Comparison of ENCODE assay signal across 16 cellular contexts in the genomic region with DNA sequence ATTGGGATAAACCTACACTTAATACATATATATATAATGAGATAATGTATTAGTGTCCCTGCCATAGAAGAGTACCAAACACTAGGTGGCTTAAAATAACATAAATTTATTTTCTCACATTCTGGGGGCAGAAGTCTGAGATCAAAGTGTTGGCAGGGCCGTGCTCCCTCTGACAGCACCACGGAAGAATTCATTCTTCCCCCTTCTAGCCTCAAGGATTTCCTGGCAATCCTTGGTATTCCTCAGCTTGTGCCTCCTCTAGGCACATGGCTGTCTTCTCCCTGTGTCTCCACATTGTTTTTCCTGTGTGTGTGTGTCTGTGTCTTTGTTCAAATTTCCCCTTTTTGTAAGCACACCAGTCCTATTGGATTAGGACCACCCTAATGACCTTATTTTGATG.
DNase-seq lines count a peak whose midpoint lies in the region; ATAC-seq and TF ChIP-seq lines count a peak whose summit lies in the region.
"Had no signal": no experiment of that assay in that cellular context is flagged by ENCODE, and none has a peak within 500 bp of the region (broad histone marks: within the 10 kb centered on the region; RNA-seq: fewer than 3 reads in every experiment).

No MANE protein-coding gene starts in this region.

- H3K27ac ChIP-seq in SJSA1: peak overlapping the region; percentile 44
- H3K27ac ChIP-seq in smooth muscle cell (ENCODE audit: low read depth): no peak overlapping the region
- H3K27ac ChIP-seq in upper lobe of left lung: no peak overlapping the region
- H3K27ac ChIP-seq: 22Rv1, A549, BLaER1 had no signal

- ATAC-seq in upper lobe of left lung (ENCODE audit: low FRiP score in 2 of 2): no peak
- ATAC-seq: A549, GM12878 had no signal

- H3K9me3 ChIP-seq in SJSA1 (replicated peaks): no peaks in the 10 kb centered on the region
- no peaks in the 10 kb centered on the region for H3K9me3 ChIP-seq in smooth muscle cell (replicated peaks; ENCODE audit: low read depth)
- no peaks in the 10 kb centered on the region for H3K9me3 ChIP-seq in upper lobe of left lung
- H3K9me3 ChIP-seq in Caco-2: no peaks in the 10 kb centered on the region
- H3K9me3 ChIP-seq: A549, HAP-1 had no signal

- H3K4me1 Mint-ChIP-seq in Caco-2 (ENCODE audit: low read depth, unreplicated experiment): no peaks in the 10 kb centered on the region
- H3K4me1 Mint-ChIP-seq: CD14-positive monocyte had no signal

- WGBS in smooth muscle cell (ENCODE audit: low lambda C conversion rate): 23% methylated on average over 2 of the region's 2 CpGs
- WGBS in upper lobe of left lung, 2 donors: 38 to 45% methylated on average over 2 of the region's 2 CpGs

- TF ChIP-seq EP300 in upper lobe of left lung (IDR thresholded peaks at IDR 0.05): no peak

- H2AFZ ChIP-seq in smooth muscle cell (ENCODE audit: low read depth): no peak overlapping the region

- peak; percentile 3 for DNase-seq in ELF-1 (ENCODE audit: low read depth, low spot score)
- peak; percentile 48 to 64 for DNase-seq in SJSA1 (ENCODE audit: low read depth in 1 of 2, low spot score in 2 of 2)
- DNase-seq in foreskin melanocyte: peak; percentile 14
- no peak for DNase-seq in smooth muscle cell (lab: John Stamatoyannopoulos, UW; ENCODE audit: unreplicated experiment)
- no peak for DNase-seq in upper lobe of left lung
- DNase-seq in Caco-2: no peak
- no peak for DNase-seq in GOT3 (lab: John Stamatoyannopoulos, UW)
- DNase-seq: Calu3; CD4-positive, alpha-beta memory T cell; DMS79 treated with DMSO at 0.1 percent for 48 hours had no signal

- no TSS peak for BruUV-seq in Caco-2 (replicated peaks; lab: Mats Ljungman, UMichigan)

- no peaks in the 10 kb centered on the region for H3F3A ChIP-seq in smooth muscle cell (ENCODE audit: low read depth)

- TF ChIP-seq CTCF in smooth muscle cell (IDR thresholded peaks at IDR 0.05; ENCODE audit: borderline replicate concordance, insufficient read depth, poor library complexity, severe bottlenecking) (no peak), upper lobe of left lung (IDR thresholded peaks at IDR 0.05) (no peak), Caco-2 (IDR thresholded peaks at IDR 0.05; ENCODE audit: insufficient read depth in 1 of 2, low read depth in 1 of 2, low read length in 1 of 2, severe bottlenecking in 1 of 2, unreplicated experiment in 1 of 2) (no peak)

- peak overlapping the region; percentile 2 for H3K4me2 ChIP-seq in smooth muscle cell
- H3K4me2 ChIP-seq: A549, BLaER1 had no signal

- H3K27ac Mint-ChIP-seq in Caco-2 (ENCODE audit: unreplicated experiment): no peak overlapping the region
- H3K27ac Mint-ChIP-seq: CD14-positive monocyte had no signal

- H3K9me3 Mint-ChIP-seq in Caco-2 (ENCODE audit: unreplicated experiment): no peaks in the 10 kb centered on the region

- POLR2A ChIA-PET in Caco-2 (lab: Charles Lee): no interaction called here

- H3K36me3 Mint-ChIP-seq in Caco-2 (ENCODE audit: insufficient read depth, unreplicated experiment): no peaks in the 10 kb centered on the region
- H3K36me3 Mint-ChIP-seq: CD14-positive monocyte; CD4-positive, alpha-beta memory T cell had no signal

- TF ChIP-seq POLR2A in upper lobe of left lung (IDR thresholded peaks at IDR 0.05): no peak

- intact Hi-C loops in Caco-2 (cut with micrococcal nuclease; ENCODE audit: unreplicated experiment): no loop called here

- no peaks in the 10 kb centered on the region for H4K20me1 ChIP-seq in smooth muscle cell (ENCODE audit: low read depth)
- H4K20me1 ChIP-seq: BLaER1 had no signal

- no peak overlapping the region for H3K4me3 Mint-ChIP-seq in Caco-2 (ENCODE audit: unreplicated experiment)
- H3K4me3 Mint-ChIP-seq: CD14-positive monocyte; CD4-positive, alpha-beta memory T cell had no signal

- H3K9ac ChIP-seq in smooth muscle cell (ENCODE audit: low read depth): no peak overlapping the region
- H3K9ac ChIP-seq: BLaER1 had no signal

- H3K36me3 ChIP-seq in SJSA1 (no peaks in the 10 kb centered on the region), smooth muscle cell (ENCODE audit: low read depth) (no peaks in the 10 kb centered on the region), upper lobe of left lung (no peaks in the 10 kb centered on the region), Caco-2 (ENCODE audit: control insufficient read depth, insufficient read depth, low read length) (no peaks in the 10 kb centered on the region)
- H3K36me3 ChIP-seq: BLaER1, HAP-1 had no signal

- peaks cover 10% of the 10 kb centered on the region for H3K4me1 ChIP-seq in SJSA1 (replicated peaks)
- peaks cover 13% of the 10 kb centered on the region for H3K4me1 ChIP-seq in smooth muscle cell (ENCODE audit: low read depth)
- no peaks in the 10 kb centered on the region for H3K4me1 ChIP-seq in upper lobe of left lung
- H3K4me1 ChIP-seq in Caco-2: no peaks in the 10 kb centered on the region
- H3K4me1 ChIP-seq: A549, HAP-1 had no signal

- peaks cover 11% of the 10 kb centered on the region for H3K27me3 Mint-ChIP-seq in Caco-2 (ENCODE audit: insufficient read depth, unreplicated experiment)

- H3K4me3 ChIP-seq in SJSA1: no peak overlapping the region
- H3K4me3 ChIP-seq in smooth muscle cell: no peak overlapping the region
- no peak overlapping the region for H3K4me3 ChIP-seq in upper lobe of left lung
- no peak overlapping the region for H3K4me3 ChIP-seq in Caco-2 (ENCODE audit: low read depth, low read length)
- H3K4me3 ChIP-seq: A549, BLaER1, GM12878, HAP-1 had no signal

- no peaks in the 10 kb centered on the region for H3K79me2 ChIP-seq in smooth muscle cell (ENCODE audit: low read depth)

- no peaks in the 10 kb centered on the region for H3K27me3 ChIP-seq in SJSA1 (replicated peaks)
- no peaks in the 10 kb centered on the region for H3K27me3 ChIP-seq in smooth muscle cell (ENCODE audit: low read depth)
- H3K27me3 ChIP-seq in upper lobe of left lung: no peaks in the 10 kb centered on the region
- no peaks in the 10 kb centered on the region for H3K27me3 ChIP-seq in Caco-2 (replicated peaks; ENCODE audit: control insufficient read depth, insufficient read depth, low read length)
- H3K27me3 ChIP-seq: BLaER1 had no signal

- CTCF ChIA-PET in Caco-2 (lab: Charles Lee): no interaction called here

Comparison
In these comparisons a context has a peak if more than half of its experiments do, and no peak if none do; other contexts are left out.
1. DNase-seq: peak in ELF-1 (single experiment), SJSA1 (2 of 2) and foreskin melanocyte (single experiment); none in smooth muscle cell (single experiment), upper lobe of left lung (0 of 2), Caco-2 (0 of 2) and GOT3 (single experiment).